Comparison of ENCODE assay signal across 20 cellular contexts in genomic region chr3:55963611-55964010, GRCh38.
"Had no signal": no experiment of that assay in that cellular context is flagged by ENCODE, and none has a peak within 500 bp of the region (broad histone marks: within the 10 kb centered on the region; RNA-seq: fewer than 3 reads in every experiment).

No MANE protein-coding gene starts in this region.

- ATAC-seq: activated CD4-positive, CD25-positive, alpha-beta regulatory T cell treated with anti-CD3 and anti-CD28 coated beads, Interleukin-2, amount 50 U/mL, for 24 hours; left cardiac atrium; left ventricle myocardium superior; mucosa of descending colon; natural killer cell treated with Interleukin-12 subunit alpha and Interleukin-12 subunit beta and Interleukin-15 and Interleukin-18, amount 100 ng/mL, for 72 hours had no signal

- DNase-seq: activated CD4-positive, alpha-beta T cell treated with anti-CD3 and anti-CD28 coated beads for 48 hours; activated CD4-positive, alpha-beta T cell treated with anti-CD3 and anti-CD28 coated beads, Interleukin-2, amount 50 U/mL, for 48 hours; activated CD8-positive, alpha-beta memory T cell treated with anti-CD3 and anti-CD28 coated beads, Interleukin-2, amount 50 U/mL, for 4 hours; activated effector memory CD4-positive, alpha-beta T cell treated with anti-CD3 and anti-CD28 coated beads, Interleukin-2, amount 50 U/mL, for 16 hours; activated naive CD4-positive, alpha-beta T cell treated with anti-CD3 and anti-CD28 coated beads for 36 hours; activated naive CD8-positive, alpha-beta T cell treated with anti-CD3 and anti-CD28 coated beads for 36 hours; activated T-cell treated with anti-CD3 and anti-CD28 coated beads, Interleukin-2, amount 50 U/mL, for 1 hour; adrenal gland; aorta; dorsolateral prefrontal cortex; effector memory CD4-positive, alpha-beta T cell; glutamatergic neuron; left cardiac atrium; left ventricle myocardium superior; mucosa of descending colon; stimulated activated CD4-positive, alpha-beta T cell treated with anti-CD3 and anti-CD28 coated beads, Interleukin-15, amount 100 ng/mL, for 24 hours; stimulated activated naive CD4-positive, alpha-beta T cell treated with Interleukin-2 at 50 U/mL for 16 hours; WERI-Rb-1 had no signal
